Comparison of ENCODE assay signal across 13 cellular contexts in the genomic region with DNA sequence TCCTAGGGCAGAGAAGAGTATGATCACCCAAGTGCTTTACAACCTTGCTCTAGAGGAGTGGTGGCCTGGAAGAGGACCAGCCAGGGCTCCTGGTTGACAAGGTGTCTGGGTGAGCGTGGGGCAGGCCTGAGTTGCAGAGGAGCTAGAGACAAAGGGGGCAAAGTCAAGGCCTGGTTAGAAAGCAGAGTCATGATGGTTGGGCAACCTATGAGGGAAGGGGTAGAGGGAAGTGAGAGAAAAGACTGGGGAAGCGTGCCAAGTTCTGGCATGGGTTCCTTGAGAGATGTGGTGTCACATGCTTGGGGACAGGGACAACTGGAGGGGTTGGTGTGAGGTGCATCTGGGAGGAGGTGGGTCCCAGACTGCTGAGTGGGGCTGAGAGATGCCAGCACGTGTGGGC. TPM values are rescaled to one million over a fixed set of nuclear protein-coding genes. Genes with fewer than 3 reads are reported as not detected.
A peak's percentile ranks its signal among the peaks of the same experiment; 100 is the strongest.
DNase-seq lines count a peak whose midpoint lies in the region; ATAC-seq and TF ChIP-seq lines count a peak whose summit lies in the region.
"Had no signal": no experiment of that assay in that cellular context is flagged by ENCODE, and none has a peak within 500 bp of the region (broad histone marks: within the 10 kb centered on the region; RNA-seq: fewer than 3 reads in every experiment).

No MANE protein-coding gene starts in this region.

- peaks cover 7% of the 10 kb centered on the region; the same call in 1 of the 2 replicates for H3K4me1 ChIP-seq in Caco-2
- H3K4me1 ChIP-seq in heart right ventricle: peaks cover under 1 to 57% (median 26%) of the 10 kb centered on the region in 9 donors
- peaks cover 22% of the 10 kb centered on the region for H3K4me1 ChIP-seq in HAP-1

- no TSS peak for BruUV-seq in Caco-2 (replicated peaks; lab: Mats Ljungman, UMichigan)

- WGBS in heart right ventricle, 2 donors: 90% methylated on average over 3 of the region's 3 CpGs

- H3K4me3 ChIP-seq in Caco-2 (ENCODE audit: low read depth, low read length): no peak overlapping the region
- no peak overlapping the region for H3K4me3 ChIP-seq in heart right ventricle
- no peak overlapping the region for H3K4me3 ChIP-seq in HAP-1

- in situ Hi-C loops in HAP-1 (cut with MboI; ENCODE audit: low sequenced_read_pairs): no loop called here

- POLR2A ChIA-PET in Caco-2 (lab: Charles Lee): no interaction called here

- no peaks in the 10 kb centered on the region for H3K27me3 Mint-ChIP-seq in Caco-2 (ENCODE audit: insufficient read depth, unreplicated experiment)

- H3K9me3 Mint-ChIP-seq in Caco-2 (ENCODE audit: unreplicated experiment): no peaks in the 10 kb centered on the region
- H3K9me3 Mint-ChIP-seq: activated T-helper 1 cell treated with anti-CD3 and anti-CD28 coated beads, Interleukin-12 subunit alpha, Interleukin-12 subunit beta, Interleukin-2, Interleukin-4 antibody, amounts not matched to agents 30 ng/mL and 10 ng/mL and 1 ng/mL, durations not matched to agents 14 hours and 24 hours and 36 hours had no signal

- TF ChIP-seq CTCF in Caco-2 (IDR thresholded peaks at IDR 0.05; ENCODE audit: insufficient read depth in 1 of 2, low read depth in 1 of 2, low read length in 1 of 2, severe bottlenecking in 1 of 2, unreplicated experiment in 1 of 2) (no peak), heart right ventricle (IDR thresholded peaks at IDR 0.05) (no peak)

- ATAC-seq in heart right ventricle: peak in 6 of 8 donors; percentile 24 to 47 (median 40)

- H3K9me3 ChIP-seq in Caco-2 (no peaks in the 10 kb centered on the region), heart right ventricle (no peaks in the 10 kb centered on the region), HAP-1 (no peaks in the 10 kb centered on the region)

- peaks cover 13% of the 10 kb centered on the region for H3K4me1 Mint-ChIP-seq in Caco-2 (ENCODE audit: low read depth, unreplicated experiment)

- H3K27ac ChIP-seq in heart right ventricle: peak overlapping the region in 4 of 10 donors; percentile 12 to 87 (median 30)

- intact Hi-C loops in Caco-2 (cut with micrococcal nuclease; ENCODE audit: unreplicated experiment) (no loop called here), heart right ventricle (cut with DNase I) (loop anchor here in 2 of 10 donors (5.0 to 10.0 kb wide), 2 partner anchors 36 to 58 kb away; no protein-coding TSS in a partner anchor)

- CTCF ChIA-PET in Caco-2 (lab: Charles Lee): interaction anchor here (0.6 kb wide), 1 partner anchor 80 kb away, joined by 6 read pairs; no protein-coding TSS in a partner anchor

- H3K36me3 ChIP-seq in Caco-2 (ENCODE audit: control insufficient read depth, insufficient read depth, low read length) (0 out of 2 replicates have a peak, but pooled peaks cover 1% of the 10 kb centered on the region), heart right ventricle (no peaks in the 10 kb centered on the region), HAP-1 (replicated peaks) (no peaks in the 10 kb centered on the region)

- H3K27ac Mint-ChIP-seq in Caco-2 (ENCODE audit: unreplicated experiment): peak overlapping the region; percentile 1
- H3K27ac Mint-ChIP-seq: activated T-helper 1 cell treated with anti-CD3 and anti-CD28 coated beads, Interleukin-12 subunit alpha, Interleukin-12 subunit beta, Interleukin-2, Interleukin-4 antibody, amounts not matched to agents 30 ng/mL and 10 ng/mL and 1 ng/mL, durations not matched to agents 14 hours and 24 hours and 36 hours had no signal

- H3K36me3 Mint-ChIP-seq in Caco-2 (ENCODE audit: insufficient read depth, unreplicated experiment): peaks cover 4% of the 10 kb centered on the region

- no peaks in the 10 kb centered on the region for H3K27me3 ChIP-seq in Caco-2 (replicated peaks; ENCODE audit: control insufficient read depth, insufficient read depth, low read length)
- no peaks in the 10 kb centered on the region for H3K27me3 ChIP-seq in heart right ventricle
- no peaks in the 10 kb centered on the region for H3K27me3 ChIP-seq in HAP-1 (ENCODE audit: low read depth)

- no peak overlapping the region for H3K4me3 Mint-ChIP-seq in Caco-2 (ENCODE audit: unreplicated experiment)
- H3K4me3 Mint-ChIP-seq: activated T-helper 1 cell treated with anti-CD3 and anti-CD28 coated beads, Interleukin-12 subunit alpha, Interleukin-12 subunit beta, Interleukin-2, Interleukin-4 antibody, amounts not matched to agents 30 ng/mL and 10 ng/mL and 1 ng/mL, durations not matched to agents 14 hours and 24 hours and 36 hours had no signal

- DNase-seq in Caco-2 (no peak), SKM-1 (lab: John Stamatoyannopoulos, UW; ENCODE audit: unreplicated experiment) (peak; percentile 90), heart right ventricle (peak; percentile 8 to 60), putamen (ENCODE audit: low spot score) (peak; percentile 42), HAP-1 (ENCODE audit: low spot score in 2 of 2) (no peak), NCI-H2171 (lab: John Stamatoyannopoulos, UW) (no peak), NCI-H226 (no peak)
- DNase-seq in activated CD4-positive, alpha-beta T cell treated with anti-CD3 and anti-CD28 coated beads, Interleukin-2, amount 50 U/mL, for 48 hours: no peak
- DNase-seq: dermis blood vessel endothelial cell, DMS 273 treated with DMSO at 0.1 percent for 48 hours, NCI-H2171 treated with DMSO at 0.1 percent for 48 hours, SW 1271 had no signal

RNA-seq across cellular contexts. Expression of a gene that starts 13.5 kb away (rescaled TPM):
- 225 and 237 TPM in 2 replicates for total RNA-seq in Caco-2 (2022)
- 10 to 100 TPM; 34.4 to 69.6 (median 42.3) TPM for total RNA-seq in heart right ventricle
- polyA plus RNA-seq in heart right ventricle: 10 to 100 TPM; 26.8 to 53.2 TPM

Comparison
In these comparisons a context has a peak if more than half of its experiments do, and no peak if none do; other contexts are left out.
1. DNase-seq: peak in SKM-1 (single experiment), heart right ventricle (2 of 2) and putamen (single experiment); none in Caco-2 (0 of 2), HAP-1 (0 of 2), NCI-H2171 (single experiment), activated CD4-positive, alpha-beta T cell treated with anti-CD3 and anti-CD28 coated beads, Interleukin-2, amount 50 U/mL, for 48 hours (0 of 2) and NCI-H226 (single experiment).